In the genomic region with DNA sequence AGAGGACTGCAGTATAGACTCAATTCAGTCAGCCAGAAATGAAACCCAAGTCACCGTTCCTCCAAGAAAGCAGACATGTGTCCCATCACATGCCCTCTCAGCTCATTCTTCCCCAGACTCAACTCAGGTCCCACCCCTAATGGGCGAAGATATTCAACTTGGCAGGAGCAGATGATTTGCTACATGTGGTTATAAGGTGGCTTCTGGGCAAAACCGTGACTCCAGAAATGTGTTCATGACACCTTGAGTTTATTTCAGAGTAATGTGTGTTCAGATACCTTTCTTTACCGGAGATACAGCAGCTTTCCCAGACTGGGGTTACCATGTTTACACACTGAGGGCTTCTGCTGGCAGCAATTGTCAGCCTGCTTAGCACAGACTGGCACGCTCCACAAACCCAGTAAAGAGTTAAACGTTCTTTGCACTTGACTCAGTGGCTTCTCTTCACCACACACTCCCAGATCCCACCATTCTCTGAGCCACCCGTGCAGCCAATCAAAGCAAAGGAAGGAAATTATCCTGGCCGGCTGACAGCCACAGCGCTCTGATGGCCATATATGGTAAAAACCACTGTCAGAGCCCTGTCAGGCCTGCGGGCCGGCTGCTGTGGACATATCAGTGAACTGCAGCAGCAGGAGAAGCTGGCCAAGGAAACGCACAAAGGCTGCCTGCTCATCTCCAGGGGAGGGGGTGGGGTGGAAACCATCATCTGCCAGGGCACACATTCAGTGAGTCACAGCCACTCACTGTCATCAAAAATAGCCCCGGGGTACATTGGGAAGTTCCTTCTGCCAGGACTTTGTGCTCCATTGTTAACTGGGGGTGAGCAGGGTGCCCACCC, we compare ENCODE assay signal across 8 cellular contexts. TPM values are rescaled to one million over a fixed set of nuclear protein-coding genes. Genes with fewer than 3 reads are reported as not detected.
DNase-seq lines count a peak whose midpoint lies in the region; ATAC-seq and TF ChIP-seq lines count a peak whose summit lies in the region.

No MANE protein-coding gene starts in this region.

- H3K27me3 ChIP-seq in mucosa of rectum (ENCODE audit: control insufficient read depth in 2 of 2, insufficient read depth in 2 of 2, low read length in 2 of 2) = no peaks in the 10 kb centered on the region

- DNase-seq in D341Med (ENCODE audit: low spot score) (peak; percentile 87), HuH-7.5 (ENCODE audit: low spot score) (peak; percentile 31), OCI-LY7 (ENCODE audit: low spot score) (peak; percentile 51), activated T-cell treated with anti-CD3 and anti-CD28 coated beads for 48 hours (ENCODE audit: low read depth) (peak; percentile 76), epithelial cell of proximal tubule (ENCODE audit: low read depth) (peak; percentile 92)
- DNase-seq in stimulated activated CD8-positive, alpha-beta memory T cell treated with anti-CD3 and anti-CD28 coated beads, Interleukin-4, amount 100 ng/mL, for 48 hours = peak; percentile 81

- peaks cover 37% of the 10 kb centered on the region for H3K4me1 ChIP-seq in OCI-LY7 (ENCODE audit: insufficient read depth, low read length, poor library complexity, severe bottlenecking)
- H3K4me1 ChIP-seq in mucosa of rectum (ENCODE audit: control insufficient read depth in 2 of 2, insufficient read depth in 2 of 2, low read length in 2 of 2) = peaks cover 11 to 26% of the 10 kb centered on the region in 2 donors

- peak overlapping the region; percentile 39 for H3K4me3 ChIP-seq in OCI-LY7 (ENCODE audit: low read depth, low read length, poor library complexity, severe bottlenecking)
- H3K4me3 ChIP-seq in epithelial cell of proximal tubule (ENCODE audit: low read depth, low read length) = peak overlapping the region; percentile 42
- peak overlapping the region; percentile 58 to 65 for H3K4me3 ChIP-seq in mucosa of rectum (ENCODE audit: low read length in 2 of 2)

- TF ChIP-seq CTCF in OCI-LY7 (conservative IDR thresholded peaks at IDR 0.05; ENCODE audit: low read length) (peak; percentile 25; the same call in 1 of the 2 replicates), epithelial cell of proximal tubule (conservative IDR thresholded peaks at IDR 0.05; ENCODE audit: low read depth, low read length) (peak; percentile 30)

- H3K27ac ChIP-seq in OCI-LY7 (ENCODE audit: low read depth, low read length, poor library complexity, severe bottlenecking) = peak overlapping the region; percentile 35
- H3K27ac ChIP-seq in mucosa of rectum (ENCODE audit: low read depth in 2 of 2, low read length in 2 of 2) = peak overlapping the region; percentile 90 to 91

- H3K4me2 ChIP-seq in OCI-LY7 (ENCODE audit: low read length) = peak overlapping the region; percentile 73

- no peaks in the 10 kb centered on the region for H3K9me3 ChIP-seq in OCI-LY7 (ENCODE audit: low read length)
- H3K9me3 ChIP-seq in mucosa of rectum (ENCODE audit: control insufficient read depth in 2 of 2, low read length in 2 of 2) = no peaks in the 10 kb centered on the region

- H3K36me3 ChIP-seq in OCI-LY7 (ENCODE audit: insufficient read depth, low read length) (peaks cover 36% of the 10 kb centered on the region), mucosa of rectum (ENCODE audit: control insufficient read depth in 2 of 2, insufficient read depth in 2 of 2, low read length in 2 of 2) (peaks cover 0 to 1% of the 10 kb centered on the region in 2 donors)

- peak overlapping the region; percentile 38; the same call in 1 of the 2 replicates for H2AFZ ChIP-seq in OCI-LY7 (ENCODE audit: low read length)

- peak; percentile 60 for ATAC-seq in GM21423 (IDR thresholded peaks at IDR 0.05; ENCODE audit: unreplicated experiment)

- POLR2A ChIA-PET in OCI-LY7 (lab: Charles Lee) = interaction anchor here (0.5 to 2.7 kb wide), 11 partner anchors 12 to 151 kb away, joined by 3 to 12 read pairs (median 5); no protein-coding TSS in a partner anchor

- intact Hi-C loops in OCI-LY7 (cut with micrococcal nuclease; ENCODE audit: unreplicated experiment) = loop anchor here (2.0 kb wide), 1 partner anchor 21 kb away; no protein-coding TSS in a partner anchor

- BruUV-seq in OCI-LY7 (replicated peaks; lab: Mats Ljungman, UMichigan) = no TSS peak

- H3K9ac ChIP-seq in mucosa of rectum (ENCODE audit: low read depth in 1 of 2, low read length in 2 of 2) = peak overlapping the region; percentile 35 to 63

- CTCF ChIA-PET in OCI-LY7 (lab: Charles Lee; ENCODE audit: unreplicated experiment) = interaction anchor here (1.0 to 1.7 kb wide), 4 partner anchors 12 to 27 kb away, joined by 4 to 11 read pairs (median 4); no protein-coding TSS in a partner anchor

- H3K79me2 ChIP-seq in OCI-LY7 (ENCODE audit: insufficient read depth, low read depth, low read length) = peaks cover 37% of the 10 kb centered on the region; the same call in 1 of the 2 replicates

- H4K20me1 ChIP-seq in OCI-LY7 (ENCODE audit: insufficient read depth, low read length) = no peaks in the 10 kb centered on the region

- H3K9me2 ChIP-seq in OCI-LY7 (ENCODE audit: insufficient read depth, low read length) = no peaks in the 10 kb centered on the region

RNA-seq across cellular contexts. Expression of a gene that starts 39.9 kb away (rescaled TPM):
- total RNA-seq in OCI-LY7 (2014; rRNA removed; shearing (Covaris generic)) = 74.7 and 76.3 TPM in 2 replicates
- 127 and 148 TPM in 2 replicates for total RNA-seq in OCI-LY7 (2022)
- total RNA-seq in epithelial cell of proximal tubule = 152 and 157 TPM in 2 replicates

RNA-seq across cellular contexts. Expression of a gene that starts 57.7 kb away (rescaled TPM):
- 16.9 and 20.0 TPM in 2 replicates for total RNA-seq in OCI-LY7 (2014; rRNA removed; shearing (Covaris generic))
- total RNA-seq in OCI-LY7 (2022) (21.0 and 25.3 TPM in 2 replicates), epithelial cell of proximal tubule (0.46 and 1.0 TPM in 2 replicates)

Comparison
In these comparisons a context has a peak if more than half of its experiments do, and no peak if none do; other contexts are left out.
1. Peak in every context shown above with its lines: DNase-seq, ATAC-seq, H3K4me3 ChIP-seq and H3K27ac ChIP-seq.
2. DNase-seq: peak in every context shown above with its lines; median percentile 92 in epithelial cell of proximal tubule; 87 in D341Med; 81 in stimulated activated CD8-positive, alpha-beta memory T cell treated with anti-CD3 and anti-CD28 coated beads, Interleukin-4, amount 100 ng/mL, for 48 hours; 76 in activated T-cell treated with anti-CD3 and anti-CD28 coated beads for 48 hours; 51 in OCI-LY7; 31 in HuH-7.5.